Comparison of ENCODE assay signal across 23 cellular contexts in the genomic region with DNA sequence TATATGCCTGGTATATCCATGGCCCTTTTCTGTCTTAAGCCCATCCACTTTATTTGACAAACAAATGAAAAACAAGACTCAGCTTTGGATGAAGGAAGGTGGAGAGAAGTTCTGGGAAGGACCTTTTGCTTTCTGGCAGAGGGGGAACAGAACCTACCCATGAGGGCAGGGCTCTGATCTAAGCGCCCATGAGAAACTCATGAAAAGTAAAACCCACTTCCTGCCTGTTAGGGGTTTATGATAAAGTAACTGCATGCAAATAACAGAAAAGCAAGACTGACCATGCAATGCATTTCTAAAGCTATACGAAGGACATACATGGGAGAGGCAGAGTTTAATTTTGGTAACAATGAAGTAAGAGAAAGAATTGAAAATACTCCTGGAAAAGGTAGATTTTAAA.
"Had no signal": no experiment of that assay in that cellular context is flagged by ENCODE, and none has a peak within 500 bp of the region (broad histone marks: within the 10 kb centered on the region; RNA-seq: fewer than 3 reads in every experiment).

No MANE protein-coding gene starts in this region.

- H3K4me1 ChIP-seq: left lung, pancreas, psoas muscle, right atrium auricular region, thyroid gland, upper lobe of right lung had no signal

- H3K36me3 Mint-ChIP-seq: activated naive CD8-positive, alpha-beta T cell treated with anti-CD3 and anti-CD28 coated beads for 36 hours; natural killer cell treated with Interleukin-12 subunit alpha and Interleukin-12 subunit beta and Interleukin-15 and Interleukin-18, amount 100 ng/mL, for 72 hours had no signal

- H3K4me3 ChIP-seq: hepatocyte, left lung, lung, pancreas, psoas muscle, right atrium auricular region, spleen, thyroid gland, upper lobe of right lung had no signal

- H2AFZ ChIP-seq: hepatocyte had no signal

- H3K27me3 ChIP-seq: hepatocyte, left lung, pancreas, right atrium auricular region, spleen, thyroid gland, upper lobe of right lung had no signal

- H3K4me3 Mint-ChIP-seq: activated naive CD8-positive, alpha-beta T cell treated with anti-CD3 and anti-CD28 coated beads for 36 hours; natural killer cell treated with Interleukin-12 subunit alpha and Interleukin-12 subunit beta and Interleukin-15 and Interleukin-18, amount 100 ng/mL, for 72 hours had no signal

- H3K9me3 ChIP-seq: left lung, pancreas, psoas muscle, right atrium auricular region, spleen, thyroid gland, upper lobe of right lung had no signal

- H3K4me2 ChIP-seq: hepatocyte had no signal

- H3K27ac ChIP-seq: hepatocyte, left lung, pancreas, psoas muscle, right atrium auricular region, spleen, thyroid gland, upper lobe of right lung had no signal

- H3K79me2 ChIP-seq: hepatocyte had no signal

- ATAC-seq: left lung; natural killer cell treated with Interleukin-12 subunit alpha and Interleukin-12 subunit beta and Interleukin-15 and Interleukin-18, amount 100 ng/mL, for 72 hours; pancreas; psoas muscle; stimulated activated naive CD8-positive, alpha-beta T cell treated with anti-CD3 and anti-CD28 coated beads, Interleukin-15, Interleukin-2, amounts not matched to agents 100 U/mL and 50 U/mL, for 24 hours; upper lobe of right lung had no signal

- H3K27ac Mint-ChIP-seq: activated naive CD8-positive, alpha-beta T cell treated with anti-CD3 and anti-CD28 coated beads for 36 hours; natural killer cell treated with Interleukin-12 subunit alpha and Interleukin-12 subunit beta and Interleukin-15 and Interleukin-18, amount 100 ng/mL, for 72 hours had no signal

- H3K9me3 Mint-ChIP-seq: activated naive CD8-positive, alpha-beta T cell treated with anti-CD3 and anti-CD28 coated beads for 36 hours had no signal

- H3K36me3 ChIP-seq: left lung, pancreas, right atrium auricular region, spleen, thyroid gland, upper lobe of right lung had no signal

- DNase-seq: activated CD4-positive, alpha-beta T cell treated with anti-CD3 and anti-CD28 coated beads, Interleukin-2, amount 50 U/mL, for 4 hours; activated CD8-positive, alpha-beta memory T cell treated with anti-CD3 and anti-CD28 coated beads, Interleukin-2, amount 50 U/mL, for 48 hours; activated naive CD4-positive, alpha-beta T cell treated with Interleukin-2 at 50 U/mL for 16 hours; activated naive CD8-positive, alpha-beta T cell treated with anti-CD3 and anti-CD28 coated beads for 36 hours; activated T-cell treated with anti-CD3 and anti-CD28 coated beads, Interleukin-2, amount 50 U/mL, for 48 hours; central memory CD4-positive, alpha-beta T cell; dermis blood vessel endothelial cell; effector memory CD4-positive, alpha-beta T cell; foreskin melanocyte; glutamatergic neuron; kidney glomerular epithelial cell; left lung; pancreas; psoas muscle; spleen; stimulated activated CD4-positive, alpha-beta T cell treated with anti-CD3 and anti-CD28 coated beads, Interleukin-4, amount 100 ng/mL, for 24 hours; stimulated activated naive CD8-positive, alpha-beta T cell treated with anti-CD3 and anti-CD28 coated beads, Interleukin-15, Interleukin-2, amounts not matched to agents 100 U/mL and 50 U/mL, for 24 hours; thyroid gland; upper lobe of right lung had no signal
